Comparison of ENCODE assay signal across 22 cellular contexts in the genomic region with DNA sequence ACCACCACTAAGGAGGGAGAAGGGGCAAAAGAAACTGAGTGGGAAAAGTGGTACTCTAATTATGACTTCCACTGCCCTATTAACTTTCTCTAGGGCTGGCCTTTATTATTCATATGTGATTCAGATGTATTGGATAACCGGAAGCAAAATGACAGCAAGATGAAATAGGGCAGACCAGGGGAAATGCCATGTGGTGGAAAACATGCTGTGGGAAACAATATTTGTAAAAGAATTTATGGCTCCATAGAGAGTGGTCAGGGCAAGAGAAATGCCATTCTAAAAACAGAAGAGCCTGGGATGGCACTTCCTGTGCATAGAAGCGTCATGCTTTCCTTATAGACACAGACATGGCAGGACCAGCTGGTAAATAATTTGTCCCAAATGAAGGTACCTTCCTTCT.
DNase-seq lines count a peak whose midpoint lies in the region; ATAC-seq, FAIRE-seq and TF ChIP-seq lines count a peak whose summit lies in the region.
"Had no signal": no experiment of that assay in that cellular context is flagged by ENCODE, and none has a peak within 500 bp of the region (broad histone marks: within the 10 kb centered on the region; RNA-seq: fewer than 3 reads in every experiment).

No MANE protein-coding gene starts in this region.

- DNase-seq in AG09309 (ENCODE audit: low read depth) = peak; percentile 28
- peak; percentile 43 for DNase-seq in HTR-8/SVneo (ENCODE audit: insufficient read length, low spot score)
- DNase-seq in cardiac fibroblast (ENCODE audit: low read depth in 2 of 2) = peak; percentile 46 to 54
- peak; percentile 94 for DNase-seq in myocyte (ENCODE audit: low read depth)
- DNase-seq in natural killer cell treated with Interleukin-12 subunit alpha and Interleukin-12 subunit beta and Interleukin-15 and Interleukin-18, amount 100 ng/mL, for 72 hours (ENCODE audit: low spot score) = no peak
- DNase-seq in CD4-positive, alpha-beta T cell = no peak
- no peak for DNase-seq in NOMO-1 treated with dmso at 0.1 percent for 144 hours (lab: John Stamatoyannopoulos, UW; ENCODE audit: unreplicated experiment)
- no peak for DNase-seq in suprapubic skin (ENCODE audit: low spot score in 2 of 2)
- DNase-seq: activated CD4-positive, alpha-beta memory T cell treated with anti-CD3 and anti-CD28 coated beads for 36 hours; adrenal gland; SHP77 treated with DMSO at 0.1 percent for 48 hours; stimulated activated CD4-positive, alpha-beta T cell treated with anti-CD3 and anti-CD28 coated beads, Interleukin-2, amount 100 ng/mL, for 48 hours; stimulated activated CD8-positive, alpha-beta memory T cell treated with anti-CD3 and anti-CD28 coated beads, Interleukin-4, amount 100 ng/mL, for 48 hours had no signal

- TF ChIP-seq CTCF in AG09309 (IDR thresholded peaks at IDR 0.05; ENCODE audit: control insufficient read depth, insufficient read depth, low read depth, low read length, missing control alignments) (no peak), cardiac fibroblast (IDR thresholded peaks at IDR 0.05; ENCODE audit: low read depth, low read length) (no peak), suprapubic skin (IDR thresholded peaks at IDR 0.05) (no peak)
- no peak for TF ChIP-seq CTCF in CD4-positive, alpha-beta T cell (IDR thresholded peaks at IDR 0.05)

- H3K27ac ChIP-seq in CD4-positive, alpha-beta T cell (ENCODE audit: low read depth, low read length) = no peak overlapping the region
- no peak overlapping the region for H3K27ac ChIP-seq in suprapubic skin
- H3K27ac ChIP-seq: adrenal gland, coronary artery, esophagus muscularis mucosa, right atrium auricular region, tibial nerve had no signal

- no peaks in the 10 kb centered on the region for H3K9me3 Mint-ChIP-seq in natural killer cell treated with Interleukin-12 subunit alpha and Interleukin-12 subunit beta and Interleukin-15 and Interleukin-18, amount 100 ng/mL, for 72 hours
- H3K9me3 Mint-ChIP-seq in CD4-positive, alpha-beta T cell = no peaks in the 10 kb centered on the region
- H3K9me3 Mint-ChIP-seq: activated CD4-positive, alpha-beta memory T cell treated with anti-CD3 and anti-CD28 coated beads for 36 hours; activated T-helper 1 cell treated with anti-CD3 and anti-CD28 coated beads, Interleukin-12 subunit alpha, Interleukin-12 subunit beta, Interleukin-2, Interleukin-4 antibody, amounts not matched to agents 30 ng/mL and 10 ng/mL and 1 ng/mL, durations not matched to agents 14 hours and 24 hours and 36 hours had no signal

- no peaks in the 10 kb centered on the region for H3K4me1 Mint-ChIP-seq in natural killer cell treated with Interleukin-12 subunit alpha and Interleukin-12 subunit beta and Interleukin-15 and Interleukin-18, amount 100 ng/mL, for 72 hours (ENCODE audit: low read depth in 2 of 2)
- H3K4me1 Mint-ChIP-seq in CD4-positive, alpha-beta T cell (ENCODE audit: low read depth) = no peaks in the 10 kb centered on the region

- FAIRE-seq in HTR-8/SVneo (lab: Jason Lieb, UNC) = no peak
- FAIRE-seq: H1, K562, TTC549 had no signal

- TF ChIP-seq EP300 in suprapubic skin (IDR thresholded peaks at IDR 0.05) = no peak

- peaks cover 4% of the 10 kb centered on the region for H3K27me3 ChIP-seq in CD4-positive, alpha-beta T cell (ENCODE audit: control insufficient read depth, insufficient read depth, low read length)
- H3K27me3 ChIP-seq in suprapubic skin = no peaks in the 10 kb centered on the region
- H3K27me3 ChIP-seq: adrenal gland, esophagus muscularis mucosa, right atrium auricular region, tibial nerve had no signal

- H3K4me1 ChIP-seq in suprapubic skin = no peaks in the 10 kb centered on the region
- H3K4me1 ChIP-seq: adrenal gland, esophagus muscularis mucosa, right atrium auricular region had no signal

- CTCF ChIA-PET in CD4-positive, alpha-beta T cell (lab: Charles Lee) = interaction anchor here (0.7 kb wide), 1 partner anchor 507 kb away, joined by 3 read pairs; no protein-coding TSS in a partner anchor

- H3K27ac Mint-ChIP-seq in natural killer cell treated with Interleukin-12 subunit alpha and Interleukin-12 subunit beta and Interleukin-15 and Interleukin-18, amount 100 ng/mL, for 72 hours = no peak overlapping the region
- no peak overlapping the region for H3K27ac Mint-ChIP-seq in CD4-positive, alpha-beta T cell
- H3K27ac Mint-ChIP-seq: activated CD4-positive, alpha-beta memory T cell treated with anti-CD3 and anti-CD28 coated beads for 36 hours; activated T-helper 1 cell treated with anti-CD3 and anti-CD28 coated beads, Interleukin-12 subunit alpha, Interleukin-12 subunit beta, Interleukin-2, Interleukin-4 antibody, amounts not matched to agents 30 ng/mL and 10 ng/mL and 1 ng/mL, durations not matched to agents 14 hours and 24 hours and 36 hours had no signal

- TF ChIP-seq POLR2A in suprapubic skin (IDR thresholded peaks at IDR 0.05) = no peak

- POLR2A ChIA-PET in CD4-positive, alpha-beta T cell (lab: Charles Lee) = no interaction called here

- no peaks in the 10 kb centered on the region for H3K36me3 ChIP-seq in suprapubic skin
- H3K36me3 ChIP-seq: adrenal gland, esophagus muscularis mucosa, right atrium auricular region, tibial nerve had no signal

- no peak for ATAC-seq in natural killer cell treated with Interleukin-12 subunit alpha and Interleukin-12 subunit beta and Interleukin-15 and Interleukin-18, amount 100 ng/mL, for 72 hours
- no peak for ATAC-seq in CD4-positive, alpha-beta T cell (ENCODE audit: poor library complexity)
- ATAC-seq: K562, left lobe of liver had no signal

- intact Hi-C loops in CD4-positive, alpha-beta T cell (cut with DNase I, micrococcal nuclease) = no loop called here

- no peak overlapping the region for H3K4me3 ChIP-seq in AG09309 (ENCODE audit: control insufficient read depth, low read depth, low read length)
- no peak overlapping the region for H3K4me3 ChIP-seq in cardiac fibroblast (replicated peaks in 1 of 2; ENCODE audit: low read depth in 2 of 2, low read length in 2 of 2)
- H3K4me3 ChIP-seq in suprapubic skin = no peak overlapping the region
- H3K4me3 ChIP-seq: adrenal gland, coronary artery, esophagus muscularis mucosa, K562, right atrium auricular region, tibial nerve had no signal

- WGBS in suprapubic skin = 44% methylated on average over 2 of the region's 2 CpGs

- H3K36me3 Mint-ChIP-seq in natural killer cell treated with Interleukin-12 subunit alpha and Interleukin-12 subunit beta and Interleukin-15 and Interleukin-18, amount 100 ng/mL, for 72 hours = no peaks in the 10 kb centered on the region
- no peaks in the 10 kb centered on the region for H3K36me3 Mint-ChIP-seq in CD4-positive, alpha-beta T cell (ENCODE audit: low read depth)
- H3K36me3 Mint-ChIP-seq: activated CD4-positive, alpha-beta memory T cell treated with anti-CD3 and anti-CD28 coated beads for 36 hours had no signal

- no peak overlapping the region for H3K4me3 Mint-ChIP-seq in natural killer cell treated with Interleukin-12 subunit alpha and Interleukin-12 subunit beta and Interleukin-15 and Interleukin-18, amount 100 ng/mL, for 72 hours
- no peak overlapping the region for H3K4me3 Mint-ChIP-seq in CD4-positive, alpha-beta T cell
- H3K4me3 Mint-ChIP-seq: activated CD4-positive, alpha-beta memory T cell treated with anti-CD3 and anti-CD28 coated beads for 36 hours; activated T-helper 1 cell treated with anti-CD3 and anti-CD28 coated beads, Interleukin-12 subunit alpha, Interleukin-12 subunit beta, Interleukin-2, Interleukin-4 antibody, amounts not matched to agents 30 ng/mL and 10 ng/mL and 1 ng/mL, durations not matched to agents 14 hours and 24 hours and 36 hours had no signal

- no peaks in the 10 kb centered on the region for H3K9me3 ChIP-seq in CD4-positive, alpha-beta T cell (ENCODE audit: control insufficient read depth, low read length)
- no peaks in the 10 kb centered on the region for H3K9me3 ChIP-seq in suprapubic skin
- H3K9me3 ChIP-seq: adrenal gland, esophagus muscularis mucosa, right atrium auricular region, tibial nerve had no signal

- H3K27me3 Mint-ChIP-seq in natural killer cell treated with Interleukin-12 subunit alpha and Interleukin-12 subunit beta and Interleukin-15 and Interleukin-18, amount 100 ng/mL, for 72 hours = peaks cover 15 to 51% of the 10 kb centered on the region in 2 donors
- H3K27me3 Mint-ChIP-seq in CD4-positive, alpha-beta T cell = peaks cover 16% of the 10 kb centered on the region

Comparison
In these comparisons a context has a peak if more than half of its experiments do, and no peak if none do; other contexts are left out.
1. DNase-seq: peak in AG09309 (single experiment), HTR-8/SVneo (single experiment), cardiac fibroblast (2 of 2) and myocyte (single experiment); none in natural killer cell treated with Interleukin-12 subunit alpha and Interleukin-12 subunit beta and Interleukin-15 and Interleukin-18, amount 100 ng/mL, for 72 hours (single experiment), CD4-positive, alpha-beta T cell (0 of 10), NOMO-1 treated with dmso at 0.1 percent for 144 hours (single experiment) and suprapubic skin (0 of 2).